In the genomic region with DNA sequence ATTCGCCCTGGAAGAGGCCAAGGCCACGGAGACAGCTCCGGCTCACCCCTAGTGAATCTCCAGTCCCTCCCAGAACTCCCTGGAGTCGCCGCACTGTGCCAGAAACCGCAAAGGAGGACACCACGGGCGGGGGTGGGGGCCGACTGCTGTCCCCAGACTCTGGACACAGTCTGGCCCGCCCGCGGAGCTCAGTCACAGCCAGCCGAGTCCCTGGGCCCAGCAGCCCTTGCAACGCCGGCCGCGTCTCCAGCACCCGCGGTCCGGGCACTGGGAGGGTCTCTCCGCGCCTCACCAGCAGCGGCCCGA, we compare ENCODE assay signal across 8 cellular contexts. TPM values are rescaled to one million over a fixed set of nuclear protein-coding genes. Genes with fewer than 3 reads are reported as not detected.
A peak's percentile ranks its signal among the peaks of the same experiment; 100 is the strongest.
DNase-seq lines count a peak whose midpoint lies in the region; ATAC-seq and TF ChIP-seq lines count a peak whose summit lies in the region.

No MANE protein-coding gene starts in this region.

- intact Hi-C loops in activated CD4-positive, alpha-beta memory T cell treated with anti-CD3 and anti-CD28 coated beads for 36 hours (cut with micrococcal nuclease) = loop anchor here (2.0 kb wide), 2 partner anchors 80 to 192 kb away; a partner anchor contains a TSS

- peaks cover 12% of the 10 kb centered on the region for H3K36me3 Mint-ChIP-seq in activated CD4-positive, alpha-beta memory T cell treated with anti-CD3 and anti-CD28 coated beads for 36 hours
- H3K36me3 Mint-ChIP-seq in osteocyte (ENCODE audit: unreplicated experiment) = peaks cover 2% of the 10 kb centered on the region

- H3K9me3 Mint-ChIP-seq in activated CD4-positive, alpha-beta memory T cell treated with anti-CD3 and anti-CD28 coated beads for 36 hours = no peaks in the 10 kb centered on the region
- no peaks in the 10 kb centered on the region for H3K9me3 Mint-ChIP-seq in osteocyte (ENCODE audit: unreplicated experiment)

- H3K27ac Mint-ChIP-seq in activated CD4-positive, alpha-beta memory T cell treated with anti-CD3 and anti-CD28 coated beads for 36 hours = peak overlapping the region; percentile 75
- H3K27ac Mint-ChIP-seq in osteocyte (ENCODE audit: unreplicated experiment) = peak overlapping the region; percentile 80

- H3K4me3 ChIP-seq in fibroblast of villous mesenchyme (ENCODE audit: low read depth, low read length) = peak overlapping the region; percentile 76

- TF ChIP-seq CTCF in fibroblast of villous mesenchyme (IDR thresholded peaks at IDR 0.05; ENCODE audit: insufficient read depth, low read depth, low read length) = no peak
- TF ChIP-seq CTCF in osteocyte (IDR thresholded peaks at IDR 0.05) = no peak
- no peak for TF ChIP-seq CTCF in omental fat pad (IDR thresholded peaks at IDR 0.05)

- H3K27me3 Mint-ChIP-seq in activated CD4-positive, alpha-beta memory T cell treated with anti-CD3 and anti-CD28 coated beads for 36 hours = no peaks in the 10 kb centered on the region
- H3K27me3 Mint-ChIP-seq in osteocyte (ENCODE audit: unreplicated experiment) = no peaks in the 10 kb centered on the region

- CTCF ChIA-PET in activated CD4-positive, alpha-beta memory T cell treated with anti-CD3 and anti-CD28 coated beads for 36 hours (lab: Charles Lee) = interaction anchor here (1.2 to 2.4 kb wide), 5 partner anchors 10 to 165 kb away, joined by 3 to 12 read pairs (median 5); a partner anchor contains a TSS

- peaks cover 54% of the 10 kb centered on the region for H3K4me1 Mint-ChIP-seq in activated CD4-positive, alpha-beta memory T cell treated with anti-CD3 and anti-CD28 coated beads for 36 hours (ENCODE audit: low read depth)
- H3K4me1 Mint-ChIP-seq in osteocyte (ENCODE audit: unreplicated experiment) = peaks cover 27% of the 10 kb centered on the region

- ATAC-seq in GM19023 (IDR thresholded peaks at IDR 0.05; ENCODE audit: unreplicated experiment) (peak; percentile 22), HG03108 (IDR thresholded peaks at IDR 0.05; ENCODE audit: unreplicated experiment) (peak; percentile 27), HG02763 (IDR thresholded peaks at IDR 0.05; ENCODE audit: unreplicated experiment) (no peak), omental fat pad (ENCODE audit: low FRiP score) (no peak)

- POLR2A ChIA-PET in activated CD4-positive, alpha-beta memory T cell treated with anti-CD3 and anti-CD28 coated beads for 36 hours (lab: Charles Lee) = interaction anchor here (0.7 to 3.3 kb wide), 11 partner anchors 8 to 449 kb away, joined by 3 to 30 read pairs (median 4); a partner anchor contains a TSS

- peak overlapping the region; percentile 86 for H3K4me3 Mint-ChIP-seq in activated CD4-positive, alpha-beta memory T cell treated with anti-CD3 and anti-CD28 coated beads for 36 hours
- H3K4me3 Mint-ChIP-seq in osteocyte (ENCODE audit: unreplicated experiment) = peak overlapping the region; percentile 81

- peak; percentile 42 for DNase-seq in activated CD4-positive, alpha-beta memory T cell treated with anti-CD3 and anti-CD28 coated beads for 36 hours
- peak; percentile 36 for DNase-seq in fibroblast of villous mesenchyme (ENCODE audit: low read depth)
- peak; percentile 87 for DNase-seq in osteocyte (ENCODE audit: extremely low spot score, unreplicated experiment)
- DNase-seq in omental fat pad (ENCODE audit: low spot score) = no peak
- no peak for DNase-seq in OCI-M2 (lab: John Stamatoyannopoulos, UW; ENCODE audit: unreplicated experiment)

RNA-seq across cellular contexts. Expression of a gene that starts 0.5 kb away (rescaled TPM):
- 10 to 100 TPM; 25.6 to 26.4 TPM for total RNA-seq in activated CD4-positive, alpha-beta memory T cell treated with anti-CD3 and anti-CD28 coated beads for 36 hours
- total RNA-seq in fibroblast of villous mesenchyme = 26.4 and 41.0 TPM in 2 replicates
- 27.1 and 27.3 TPM in 2 replicates for total RNA-seq in osteocyte
- 10 to 100 TPM in 3 of 4 donors, 1 to 10 TPM in 1; 5.0 to 22.1 (median 12.8) TPM for total RNA-seq in omental fat pad

RNA-seq across cellular contexts. Expression of a gene that starts 5.9 kb away (rescaled TPM):
- total RNA-seq in activated CD4-positive, alpha-beta memory T cell treated with anti-CD3 and anti-CD28 coated beads for 36 hours = 10 to 100 TPM; 59.1 to 60.2 TPM
- total RNA-seq in fibroblast of villous mesenchyme = 34.8 and 47.5 TPM in 2 replicates
- 44.3 and 46.1 TPM in 2 replicates for total RNA-seq in osteocyte
- 10 to 100 TPM; 18.0 to 41.5 (median 37.4) TPM for total RNA-seq in omental fat pad

RNA-seq across cellular contexts. Expression of a gene that starts 17.9 kb away (rescaled TPM):
- total RNA-seq in activated CD4-positive, alpha-beta memory T cell treated with anti-CD3 and anti-CD28 coated beads for 36 hours = not detected
- 0.32 TPM in 1 of 2 replicates, not detected in the other for total RNA-seq in fibroblast of villous mesenchyme
- total RNA-seq in osteocyte = 0.44 and 0.97 TPM in 2 replicates
- total RNA-seq in omental fat pad = 1 to 10 TPM in 2 of 4 donors, under 1 TPM in 1, not detected in 1; 0.84 to 1.1 (median 1.0) TPM

RNA-seq across cellular contexts. Expression of a gene that starts 35.3 kb away (rescaled TPM):
- 10 to 100 TPM; 90.2 to 94.4 TPM for total RNA-seq in activated CD4-positive, alpha-beta memory T cell treated with anti-CD3 and anti-CD28 coated beads for 36 hours
- total RNA-seq in fibroblast of villous mesenchyme (60.0 and 68.9 TPM in 2 replicates), osteocyte (66.2 and 67.8 TPM in 2 replicates), omental fat pad (10 to 100 TPM; 39.6 to 67.8 (median 45.5) TPM)

RNA-seq across cellular contexts. Expression of a gene that starts 35.6 kb away (rescaled TPM):
- 10 to 100 TPM; 48.1 to 52.3 TPM for total RNA-seq in activated CD4-positive, alpha-beta memory T cell treated with anti-CD3 and anti-CD28 coated beads for 36 hours
- total RNA-seq in fibroblast of villous mesenchyme = 92.1 and 93.3 TPM in 2 replicates
- 112 and 114 TPM in 2 replicates for total RNA-seq in osteocyte
- total RNA-seq in omental fat pad = 100 to 1,000 TPM in 1 of 4 donors, 10 to 100 TPM in 3; 58.0 to 106 (median 95.0) TPM

Comparison
In these comparisons a context has a peak if more than half of its experiments do, and no peak if none do; other contexts are left out.
1. ATAC-seq: peak in GM19023 (single experiment) and HG03108 (single experiment); none in HG02763 (single experiment) and omental fat pad (single experiment).
2. DNase-seq: peak in activated CD4-positive, alpha-beta memory T cell treated with anti-CD3 and anti-CD28 coated beads for 36 hours (single experiment), fibroblast of villous mesenchyme (single experiment) and osteocyte (single experiment); none in omental fat pad (single experiment) and OCI-M2 (single experiment).